Comparison of ENCODE assay signal across 8 cellular contexts in genomic region chr3:186806173-186807055, GRCh38. TPM values are rescaled to one million over a fixed set of nuclear protein-coding genes. Genes with fewer than 3 reads are reported as not detected.
DNase-seq lines count a peak whose midpoint lies in the region; ATAC-seq and TF ChIP-seq lines count a peak whose summit lies in the region.

Gene RFC4 (minus strand): TSS chr3:186806482. CDS start chr3:186804713, 1,769 bp downstream.

- TF ChIP-seq RAD21 in liver (IDR thresholded peaks at IDR 0.05) = peak; percentile 8 to 12

- H3K9ac ChIP-seq in liver (ENCODE audit: low read depth in 1 of 2, low read length in 2 of 2) = peak within 1 kb of the TSS; percentile 61 to 73

- ATAC-seq in GM19324 (IDR thresholded peaks at IDR 0.05; ENCODE audit: low FRiP score, unreplicated experiment) (peak; percentile 91), HG03442 (IDR thresholded peaks at IDR 0.05; ENCODE audit: unreplicated experiment) (peak; percentile 88)

- TF ChIP-seq CTCF in BJ (IDR thresholded peaks at IDR 0.05; ENCODE audit: insufficient read depth, low read depth, low read length) (no peak), liver (IDR thresholded peaks at IDR 0.05; ENCODE audit: low read depth, low read length, missing input control) (no peak)

- peaks cover 4 to 23% (median 13%) of the 10 kb centered on the region in 4 donors for H3K4me1 ChIP-seq in liver (ENCODE audit: control insufficient read depth in 4 of 4, insufficient read depth in 4 of 4, low read length in 3 of 4)

- H3K9me3 ChIP-seq in liver (ENCODE audit: control insufficient read depth in 4 of 4, low read length in 3 of 4) = no peaks in the 10 kb centered on the region

- POLR2A ChIA-PET in BJ (lab: Charles Lee) = no interaction called here

- DNase-seq in BJ (ENCODE audit: low read depth) = no peak
- DNase-seq in NCI-H526 (lab: John Stamatoyannopoulos, UW) = peak; percentile 59 to 90
- peak; percentile 82 for DNase-seq in activated CD4-positive, alpha-beta T cell treated with anti-CD3 and anti-CD28 coated beads, Interleukin-2, amount 50 U/mL, for 1 hour
- DNase-seq in dermis blood vessel endothelial cell = peak; percentile 77
- peak; percentile 88 for DNase-seq in stimulated activated CD4-positive, alpha-beta T cell treated with anti-CD3 and anti-CD28 coated beads, Interleukin-4, amount 100 ng/mL, for 1 hour

- under 1% methylated on average over 65 of the region's 65 CpGs for WGBS in liver

- no peaks in the 10 kb centered on the region for H3K36me3 ChIP-seq in BJ (ENCODE audit: control insufficient read depth, insufficient read depth, low read length)
- peaks cover 0 to 5% (median 0%) of the 10 kb centered on the region in 4 donors for H3K36me3 ChIP-seq in liver (ENCODE audit: control insufficient read depth in 4 of 4, insufficient read depth in 3 of 4, low read depth in 1 of 4, low read length in 3 of 4)

- CTCF ChIA-PET in BJ (lab: Yijun Ruan, JAX) = interaction anchor here (1.0 to 1.4 kb wide), 2 partner anchors 15 to 192 kb away, joined by 3 read pairs; no protein-coding TSS in a partner anchor

- H3K4me3 ChIP-seq in BJ (ENCODE audit: low read depth, low read length) = peak within 1 kb of the TSS; percentile 87
- H3K4me3 ChIP-seq in liver (ENCODE audit: low read depth in 1 of 3, low read length in 3 of 3) = peak within 1 kb of the TSS; percentile 89 to 99 (median 97)

- H3K27me3 ChIP-seq in BJ (ENCODE audit: control insufficient read depth, insufficient read depth, low read length) = no peaks in the 10 kb centered on the region
- no peaks in the 10 kb centered on the region for H3K27me3 ChIP-seq in liver (ENCODE audit: control insufficient read depth in 4 of 4, insufficient read depth in 4 of 4, low read length in 3 of 4)

- H3K27ac ChIP-seq in liver (ENCODE audit: low read depth in 1 of 2, low read length in 2 of 2) = peak within 1 kb of the TSS; percentile 91

TF ChIP-seq in liver, 16 proteins besides CTCF, POLR2A, EP300 and RAD21:
- TF ChIP-seq RXRA (IDR thresholded peaks at IDR 0.05) (no peak), JUND (IDR thresholded peaks at IDR 0.05) (no peak), ATF3 (IDR thresholded peaks at IDR 0.05) (no peak), ZBTB33 (IDR thresholded peaks at IDR 0.05) (peak; percentile 52), YY1 (IDR thresholded peaks at IDR 0.05) (no peak), MAX (IDR thresholded peaks at IDR 0.05) (no peak), SP1 (IDR thresholded peaks at IDR 0.05) (no peak), HNF4G (IDR thresholded peaks at IDR 0.05) (no peak), EGR1 (IDR thresholded peaks at IDR 0.05; ENCODE audit: low read depth in 2 of 2) (no peak), HNF4A (conservative IDR thresholded peaks at IDR 0.05) (no peak), FOXA1 (IDR thresholded peaks at IDR 0.05) (no peak), FOXA2 (IDR thresholded peaks at IDR 0.05) (no peak), TAF1 (conservative IDR thresholded peaks at IDR 0.05) (no peak), GABPA (IDR thresholded peaks at IDR 0.05 in 1 of 2, conservative IDR thresholded peaks at IDR 0.05 in 1 of 2) (peak; percentile 79 to 97), REST (IDR thresholded peaks at IDR 0.05) (no peak), NR2F2 (IDR thresholded peaks at IDR 0.05) (peak; percentile 40)

RNA-seq across cellular contexts. Expression of gene RFC4, which starts in this region (rescaled TPM):
- polyA plus RNA-seq in BJ (2011; rRNA removed) = 6.9 and 8.5 TPM in 2 replicates
- 2.8 and 4.0 TPM in 2 replicates for polyA minus RNA-seq in BJ (2011; rRNA and poly(A)+ RNA removed)
- 27.9 and 32.0 TPM in 2 replicates for total RNA-seq in dermis blood vessel endothelial cell
- 10 to 100 TPM in 1 of 2 donors, 1 to 10 TPM in 1; 6.4 to 27.3 TPM for total RNA-seq in liver
- 1 to 10 TPM; 4.6 to 6.2 TPM for polyA plus RNA-seq in liver
